In genomic region chr3:108130247-108130646, GRCh38 we compare ENCODE assay signal across 16 cellular contexts. TPM values are rescaled to one million over a fixed set of nuclear protein-coding genes. Genes with fewer than 3 reads are reported as not detected.
DNase-seq lines count a peak whose midpoint lies in the region; ATAC-seq and TF ChIP-seq lines count a peak whose summit lies in the region.
"Had no signal": no experiment of that assay in that cellular context is flagged by ENCODE, and none has a peak within 500 bp of the region (broad histone marks: within the 10 kb centered on the region; RNA-seq: fewer than 3 reads in every experiment).

No MANE protein-coding gene starts in this region.

- H3K4me1 ChIP-seq in GM23248 (ENCODE audit: insufficient read depth) (peaks cover 35% of the 10 kb centered on the region), psoas muscle (peaks cover 32% of the 10 kb centered on the region), BE2C (peaks cover 1% of the 10 kb centered on the region)

- H3K36me3 Mint-ChIP-seq in activated CD4-positive, alpha-beta memory T cell treated with anti-CD3 and anti-CD28 coated beads for 36 hours, result peaks cover 71% of the 10 kb centered on the region
- H3K36me3 Mint-ChIP-seq in activated CD4-positive, alpha-beta memory T cell treated with anti-CD3 and anti-CD28 coated beads, Interleukin-2, amount 10 ng/mL, durations not matched to agents 7 days and 5 days (ENCODE audit: low read depth), result peaks cover 70% of the 10 kb centered on the region
- peaks cover 35% of the 10 kb centered on the region for H3K36me3 Mint-ChIP-seq in T-cell

- TF ChIP-seq CTCF in psoas muscle (IDR thresholded peaks at IDR 0.05), result no peak
- TF ChIP-seq CTCF in BE2C (IDR thresholded peaks at IDR 0.05; ENCODE audit: low read depth, low read length), result no peak

- peaks cover 37% of the 10 kb centered on the region for H3F3A ChIP-seq in GM23248 (ENCODE audit: insufficient read depth)

- peak overlapping the region; percentile 85 for H3K27ac Mint-ChIP-seq in activated CD4-positive, alpha-beta memory T cell treated with anti-CD3 and anti-CD28 coated beads for 36 hours
- no peak overlapping the region for H3K27ac Mint-ChIP-seq in activated CD4-positive, alpha-beta memory T cell treated with anti-CD3 and anti-CD28 coated beads, Interleukin-2, amount 10 ng/mL, durations not matched to agents 7 days and 5 days
- H3K27ac Mint-ChIP-seq in T-cell, result peak overlapping the region; percentile 28 to 53

- H3K4me3 ChIP-seq in GM23248 (0 out of 2 replicates have a peak overlapping the region, but pooled peaks have one; percentile 8), psoas muscle (no peak overlapping the region), BE2C (ENCODE audit: low read depth, low read length) (no peak overlapping the region)
- H3K4me3 ChIP-seq: esophagus muscularis mucosa, thyroid gland had no signal

- H3K4me3 Mint-ChIP-seq in activated CD4-positive, alpha-beta memory T cell treated with anti-CD3 and anti-CD28 coated beads for 36 hours, result peak overlapping the region; percentile 43
- no peak overlapping the region for H3K4me3 Mint-ChIP-seq in activated CD4-positive, alpha-beta memory T cell treated with anti-CD3 and anti-CD28 coated beads, Interleukin-2, amount 10 ng/mL, durations not matched to agents 7 days and 5 days
- peak overlapping the region in 1 of 3 donors; percentile 4 for H3K4me3 Mint-ChIP-seq in T-cell

- no peak overlapping the region for H3K9ac ChIP-seq in GM23248

- CTCF ChIA-PET in activated CD4-positive, alpha-beta memory T cell treated with anti-CD3 and anti-CD28 coated beads for 36 hours (lab: Charles Lee), result interaction anchor here (1.3 kb wide), 2 partner anchors 41 to 348 kb away, joined by 4 to 5 read pairs; no protein-coding TSS in a partner anchor
- CTCF ChIA-PET in activated CD4-positive, alpha-beta memory T cell treated with anti-CD3 and anti-CD28 coated beads, Interleukin-2, amount 10 ng/mL, durations not matched to agents 7 days and 5 days (lab: Charles Lee), result interaction anchor here (1.5 kb wide), 1 partner anchor 42 kb away, joined by 3 read pairs; no protein-coding TSS in a partner anchor
- CTCF ChIA-PET in T-cell (lab: Charles Lee), result no interaction called here

- no peaks in the 10 kb centered on the region for H3K9me2 ChIP-seq in GM23248 (ENCODE audit: insufficient read depth)

- H3K4me2 ChIP-seq in GM23248 (ENCODE audit: unreplicated experiment), result peak overlapping the region; percentile 46

- H2AFZ ChIP-seq in GM23248, result no peak overlapping the region

- H3K36me3 ChIP-seq in GM23248 (ENCODE audit: low read depth), result no peaks in the 10 kb centered on the region
- no peaks in the 10 kb centered on the region for H3K36me3 ChIP-seq in psoas muscle (ENCODE audit: insufficient read depth in 1 of 2, low read depth in 1 of 2)
- H3K36me3 ChIP-seq in BE2C, result no peaks in the 10 kb centered on the region
- H3K36me3 ChIP-seq: brain microvascular endothelial cell, esophagus muscularis mucosa, thyroid gland had no signal

- WGBS in GM23248 (ENCODE audit: low coverage in 1 of 2, low lambda C conversion rate in 2 of 2, missing lambda C conversion rate in 2 of 2), 2 experiments, result 79 to 91% methylated on average over 4 of the region's 4 CpGs
- WGBS in psoas muscle, 3 donors, result 85 to 92% (median 88%) methylated on average over 4 of the region's 4 CpGs

- peaks cover 4% of the 10 kb centered on the region for H3K9me3 Mint-ChIP-seq in activated CD4-positive, alpha-beta memory T cell treated with anti-CD3 and anti-CD28 coated beads for 36 hours
- peaks cover 5% of the 10 kb centered on the region for H3K9me3 Mint-ChIP-seq in activated CD4-positive, alpha-beta memory T cell treated with anti-CD3 and anti-CD28 coated beads, Interleukin-2, amount 10 ng/mL, durations not matched to agents 7 days and 5 days
- H3K9me3 Mint-ChIP-seq in T-cell, result peaks cover 0 to 7% (median 0%) of the 10 kb centered on the region in 3 donors

- no peak for DNase-seq in activated CD4-positive, alpha-beta memory T cell treated with anti-CD3 and anti-CD28 coated beads for 36 hours
- DNase-seq in activated CD4-positive, alpha-beta memory T cell treated with anti-CD3 and anti-CD28 coated beads, Interleukin-2, amount 10 ng/mL, durations not matched to agents 7 days and 5 days, result no peak
- no peak for DNase-seq in GM23248
- DNase-seq in T-cell, result no peak
- no peak for DNase-seq in psoas muscle
- DNase-seq in mucosa of gallbladder (ENCODE audit: low spot score), result no peak
- DNase-seq in medulla oblongata (ENCODE audit: extremely low spot score), result no peak
- no peak for DNase-seq in BE2C
- DNase-seq: activated CD4-positive, alpha-beta T cell treated with anti-CD3 and anti-CD28 coated beads for 4 hours; activated effector memory CD4-positive, alpha-beta T cell treated with anti-CD3 and anti-CD28 coated beads, Interleukin-2, amount 50 U/mL, for 16 hours; brain microvascular endothelial cell; GDM1; Kasumi-1; NCI-H1694 treated with DMSO at 0.1 percent for 48 hours; thyroid gland had no signal

- intact Hi-C loops in activated CD4-positive, alpha-beta memory T cell treated with anti-CD3 and anti-CD28 coated beads for 36 hours (cut with micrococcal nuclease), result loop anchor here (5.0 kb wide), 2 partner anchors 257 to 707 kb away; no protein-coding TSS in a partner anchor
- intact Hi-C loops in psoas muscle (cut with DNase I), result no loop called here

- H3K9me3 ChIP-seq in GM23248 (ENCODE audit: low read depth) (no peaks in the 10 kb centered on the region), psoas muscle (no peaks in the 10 kb centered on the region), BE2C (no peaks in the 10 kb centered on the region)
- H3K9me3 ChIP-seq: esophagus muscularis mucosa, thyroid gland had no signal

- no peaks in the 10 kb centered on the region for H4K20me1 ChIP-seq in GM23248 (ENCODE audit: insufficient read depth)

- no peak for ATAC-seq in T-cell (replicated peaks in 1 of 4)
- no peak for ATAC-seq in psoas muscle

- peaks cover 85% of the 10 kb centered on the region for H3K4me1 Mint-ChIP-seq in activated CD4-positive, alpha-beta memory T cell treated with anti-CD3 and anti-CD28 coated beads for 36 hours (ENCODE audit: low read depth)
- H3K4me1 Mint-ChIP-seq in activated CD4-positive, alpha-beta memory T cell treated with anti-CD3 and anti-CD28 coated beads, Interleukin-2, amount 10 ng/mL, durations not matched to agents 7 days and 5 days, result peaks cover 88% of the 10 kb centered on the region
- H3K4me1 Mint-ChIP-seq in T-cell, result peaks cover 90 to 96% (median 91%) of the 10 kb centered on the region in 3 donors

- no peaks in the 10 kb centered on the region for H3K27me3 ChIP-seq in GM23248 (replicated peaks; ENCODE audit: insufficient read depth)
- H3K27me3 ChIP-seq in psoas muscle (ENCODE audit: insufficient read depth in 3 of 3, low read length in 2 of 3), result peaks cover 0 to 2% (median 0%) of the 10 kb centered on the region in 3 donors
- H3K27me3 ChIP-seq in BE2C, result no peaks in the 10 kb centered on the region
- H3K27me3 ChIP-seq: brain microvascular endothelial cell, esophagus muscularis mucosa, thyroid gland had no signal

- in situ Hi-C loops in GM23248 (cut with MboI), result no loop called here

- POLR2A ChIA-PET in activated CD4-positive, alpha-beta memory T cell treated with anti-CD3 and anti-CD28 coated beads for 36 hours (lab: Charles Lee), result interaction anchor here (0.7 to 9.4 kb wide), 6 partner anchors 12 to 459 kb away, joined by 3 to 147 read pairs (median 4); partner anchors contain the start of genes CD47, CIP2A, DZIP3 and IFT57
- POLR2A ChIA-PET in activated CD4-positive, alpha-beta memory T cell treated with anti-CD3 and anti-CD28 coated beads, Interleukin-2, amount 10 ng/mL, durations not matched to agents 7 days and 5 days (lab: Charles Lee), result interaction anchor here (1.2 kb wide), 1 partner anchor 202 kb away, joined by 3 read pairs; no protein-coding TSS in a partner anchor
- POLR2A ChIA-PET in T-cell (lab: Charles Lee), result no interaction called here

- no peaks in the 10 kb centered on the region for H3K79me2 ChIP-seq in GM23248 (ENCODE audit: insufficient read depth)

- H3K27me3 Mint-ChIP-seq in activated CD4-positive, alpha-beta memory T cell treated with anti-CD3 and anti-CD28 coated beads for 36 hours, result no peaks in the 10 kb centered on the region
- H3K27me3 Mint-ChIP-seq in activated CD4-positive, alpha-beta memory T cell treated with anti-CD3 and anti-CD28 coated beads, Interleukin-2, amount 10 ng/mL, durations not matched to agents 7 days and 5 days, result no peaks in the 10 kb centered on the region
- no peaks in the 10 kb centered on the region for H3K27me3 Mint-ChIP-seq in T-cell

- H3K27ac ChIP-seq in GM23248 (peak overlapping the region; percentile 68), psoas muscle (peak overlapping the region; percentile 81)
- H3K27ac ChIP-seq: brain microvascular endothelial cell, esophagus muscularis mucosa, thyroid gland had no signal

RNA-seq across cellular contexts. Expression of gene CD47, which starts 39.4 kb away (rescaled TPM):
- 100 to 1,000 TPM; 122 to 124 TPM for total RNA-seq in activated CD4-positive, alpha-beta memory T cell treated with anti-CD3 and anti-CD28 coated beads for 36 hours
- 100 to 1,000 TPM; 153 to 161 TPM for total RNA-seq in activated CD4-positive, alpha-beta memory T cell treated with anti-CD3 and anti-CD28 coated beads, Interleukin-2, amount 10 ng/mL, durations not matched to agents 7 days and 5 days
- 97.3 and 133 TPM in 2 replicates for total RNA-seq in GM23248 (2014; rRNA removed; shearing (Covaris generic))
- 120 and 121 TPM in 2 replicates for polyA plus RNA-seq in GM23248 (2016; fragmentation: Nextera tagmentation; extraction: Ambion mirVana)
- total RNA-seq in T-cell, result 100 to 1,000 TPM; 154 to 186 (median 161) TPM
- total RNA-seq in psoas muscle, result 10 to 100 TPM; 12.9 to 26.5 (median 17.5) TPM
- 10 to 100 TPM; 12.2 to 53.1 (median 14.7) TPM for polyA plus RNA-seq in psoas muscle
- 96.4 TPM for total RNA-seq in mucosa of gallbladder
- polyA plus RNA-seq in BE2C (2012; ENCODE audit: insufficient read depth, insufficient read length, low read depth), result 36.3 TPM

Comparison
In these comparisons a context has a peak if more than half of its experiments do, and no peak if none do; other contexts are left out.
1. CTCF ChIA-PET loops: an anchor here in activated CD4-positive, alpha-beta memory T cell treated with anti-CD3 and anti-CD28 coated beads for 36 hours (1.3 kb wide) and activated CD4-positive, alpha-beta memory T cell treated with anti-CD3 and anti-CD28 coated beads, Interleukin-2, amount 10 ng/mL, durations not matched to agents 7 days and 5 days (1.5 kb wide); none called in T-cell.
2. POLR2A ChIA-PET loops: an anchor here in activated CD4-positive, alpha-beta memory T cell treated with anti-CD3 and anti-CD28 coated beads for 36 hours (0.7 to 9.4 kb wide) and activated CD4-positive, alpha-beta memory T cell treated with anti-CD3 and anti-CD28 coated beads, Interleukin-2, amount 10 ng/mL, durations not matched to agents 7 days and 5 days (1.2 kb wide); none called in T-cell.